21 cellular contexts compared by ENCODE assay signal in the genomic region with DNA sequence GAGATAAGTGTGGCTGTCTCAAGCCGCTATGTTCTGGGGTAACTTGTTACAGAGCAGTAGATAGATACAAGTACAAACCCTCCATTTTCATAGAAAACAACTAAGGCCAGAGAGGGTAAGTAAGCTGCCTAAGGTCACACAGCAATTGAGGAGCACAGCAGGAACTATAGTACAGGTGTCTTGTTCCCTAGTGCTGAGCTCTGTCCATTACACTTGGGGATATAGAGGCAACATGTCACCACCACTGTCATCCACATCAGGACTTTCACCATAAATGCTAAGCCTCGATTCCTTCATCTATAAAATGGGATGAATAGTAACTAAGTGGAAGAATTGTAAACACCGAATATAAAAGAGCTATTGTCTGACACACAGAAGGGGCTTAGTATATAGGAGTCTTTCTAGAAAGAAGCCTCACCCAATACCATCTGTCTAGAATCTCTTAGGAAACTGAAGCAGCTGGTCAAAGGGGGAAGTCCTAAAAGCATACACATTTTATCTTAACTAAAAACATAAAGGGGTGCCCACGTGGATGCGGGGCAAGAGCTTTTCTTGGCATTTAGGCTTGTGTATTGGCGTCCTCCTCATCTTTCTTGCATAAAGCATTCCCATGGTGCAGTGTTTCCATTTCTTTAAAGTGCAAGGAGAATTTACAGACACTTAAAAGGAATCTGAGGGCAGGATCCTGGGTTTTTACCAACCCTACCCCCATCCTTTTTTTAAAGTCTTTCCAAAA.
"Had no signal": no experiment of that assay in that cellular context is flagged by ENCODE, and none has a peak within 500 bp of the region (broad histone marks: within the 10 kb centered on the region; RNA-seq: fewer than 3 reads in every experiment).

No MANE protein-coding gene starts in this region.

- H3K4me1 ChIP-seq: colonic mucosa, heart left ventricle, neural progenitor cell, pancreas, suprapubic skin, upper lobe of left lung, uterus had no signal

- H3K36me3 ChIP-seq: colonic mucosa, heart left ventricle, neural progenitor cell, pancreas, suprapubic skin, thyroid gland, upper lobe of left lung, uterus had no signal

- H3K9me3 ChIP-seq: colonic mucosa, heart left ventricle, mucosa of descending colon, pancreas, suprapubic skin, thyroid gland, upper lobe of left lung, uterus had no signal

- H3K27ac ChIP-seq: colonic mucosa, heart left ventricle, neural progenitor cell, pancreas, suprapubic skin, thyroid gland, upper lobe of left lung, uterus had no signal

- H3K36me3 Mint-ChIP-seq: natural killer cell, neural progenitor cell had no signal

- H3K27me3 ChIP-seq: colonic mucosa, neural progenitor cell, pancreas, thyroid gland, upper lobe of left lung, uterus had no signal

- H3K4me2 ChIP-seq: neural progenitor cell had no signal

- H3K9me3 Mint-ChIP-seq: natural killer cell had no signal

- H3K9ac ChIP-seq: neural progenitor cell had no signal

- DNase-seq: colonic mucosa; dermis blood vessel endothelial cell; effector CD4-positive, alpha-beta T cell; heart left ventricle; hippocampal formation; kidney glomerular epithelial cell; mammary epithelial cell; mucosa of descending colon; natural killer cell; occipital lobe; pancreas; right cardiac atrium; small intestine; stimulated activated CD4-positive, alpha-beta T cell treated with anti-CD3 and anti-CD28 coated beads, Interleukin-12 subunit alpha, Interleukin-12 subunit beta, amount 100 ng/mL, for 4 hours; stimulated activated naive CD8-positive, alpha-beta T cell treated with anti-CD3 and anti-CD28 coated beads, Interleukin-15, Interleukin-2, amounts not matched to agents 100 U/mL and 50 U/mL, for 24 hours; thyroid gland; upper lobe of left lung; uterus had no signal

- H3K27ac Mint-ChIP-seq: natural killer cell, neural progenitor cell, progenitor cell of endocrine pancreas had no signal

- ATAC-seq: heart left ventricle; mucosa of descending colon; natural killer cell; pancreas; right cardiac atrium; stimulated activated naive CD8-positive, alpha-beta T cell treated with anti-CD3 and anti-CD28 coated beads, Interleukin-15, Interleukin-2, amounts not matched to agents 100 U/mL and 50 U/mL, for 24 hours had no signal

- H3K4me3 Mint-ChIP-seq: natural killer cell, neural progenitor cell had no signal

- H3K4me3 ChIP-seq: colonic mucosa, heart left ventricle, mucosa of descending colon, neural progenitor cell, pancreas, suprapubic skin, thyroid gland, upper lobe of left lung, uterus had no signal

- H3K4me1 Mint-ChIP-seq: natural killer cell had no signal
